In genomic region chr2:159090514-159091201, GRCh38 we compare ENCODE assay signal across 8 cellular contexts.
DNase-seq lines count a peak whose midpoint lies in the region; ATAC-seq, FAIRE-seq and TF ChIP-seq lines count a peak whose summit lies in the region.

No MANE protein-coding gene starts in this region.

- 49 to 54% methylated on average over 11 of the region's 11 CpGs for WGBS in lung, 2 donors

- H3K4me1 ChIP-seq in ascending aorta (peaks cover 23 to 83% of the 10 kb centered on the region in 2 donors), lung (ENCODE audit: control insufficient read depth in 2 of 2, insufficient read depth in 2 of 2, low read length in 2 of 2) (peaks cover 33 to 46% of the 10 kb centered on the region in 2 donors)

- H3K9me3 ChIP-seq in ascending aorta (no peaks in the 10 kb centered on the region), lung (ENCODE audit: control insufficient read depth in 2 of 2, insufficient read depth in 1 of 2, low read length in 1 of 2) (no peaks in the 10 kb centered on the region)

- no peak for TF ChIP-seq CTCF in ascending aorta (IDR thresholded peaks at IDR 0.05)
- TF ChIP-seq CTCF in lung (IDR thresholded peaks at IDR 0.05; ENCODE audit: control extremely low read depth, extremely low read depth) = no peak

- no peak for FAIRE-seq in urothelium cell line (lab: Jason Lieb, UNC)

- peak; percentile 71 for ATAC-seq in GM18868 (IDR thresholded peaks at IDR 0.05; ENCODE audit: unreplicated experiment)
- peak; percentile 80 for ATAC-seq in HG03039 (IDR thresholded peaks at IDR 0.05; ENCODE audit: unreplicated experiment)
- peak; percentile 36 for ATAC-seq in lung (ENCODE audit: insufficient read depth, low FRiP score)

- DNase-seq in ascending aorta (ENCODE audit: low spot score in 2 of 2) (no peak), lung (ENCODE audit: low spot score) (no peak), NCI-H187 (lab: John Stamatoyannopoulos, UW) (no peak), NCI-H748 treated with DMSO at 0.1 percent for 48 hours (lab: John Stamatoyannopoulos, UW) (no peak), urothelium cell line (ENCODE audit: low spot score) (no peak), mesenteric fat pad (ENCODE audit: low spot score) (no peak)

- no peaks in the 10 kb centered on the region for H3K36me3 ChIP-seq in ascending aorta
- H3K36me3 ChIP-seq in lung (ENCODE audit: control insufficient read depth in 2 of 2, insufficient read depth in 2 of 2, low read length in 2 of 2) = no peaks in the 10 kb centered on the region

- peak overlapping the region; percentile 77 to 86 for H3K27ac ChIP-seq in ascending aorta
- H3K27ac ChIP-seq in lung (ENCODE audit: low read depth in 1 of 2, low read length in 1 of 2) = peak overlapping the region; percentile 68 to 88

- intact Hi-C loops in ascending aorta (cut with DNase I) = loop anchor here (2.0 to 5.0 kb wide), 2 partner anchors 43 to 122 kb away; partner anchors contain the start of gene TANC1

- no peaks in the 10 kb centered on the region for H3K27me3 ChIP-seq in ascending aorta
- H3K27me3 ChIP-seq in lung (ENCODE audit: control insufficient read depth, insufficient read depth) = no peaks in the 10 kb centered on the region

- H3K4me3 ChIP-seq in ascending aorta = peak overlapping the region; percentile 2 to 8
- no peak overlapping the region for H3K4me3 ChIP-seq in lung
